In genomic region chr16:57156351-57156703, GRCh38 we compare ENCODE assay signal across 15 cellular contexts. TPM values are rescaled to one million over a fixed set of nuclear protein-coding genes. Genes with fewer than 3 reads are reported as not detected.
DNase-seq lines count a peak whose midpoint lies in the region; ATAC-seq, FAIRE-seq and TF ChIP-seq lines count a peak whose summit lies in the region.
"Had no signal": no experiment of that assay in that cellular context is flagged by ENCODE, and none has a peak within 500 bp of the region (broad histone marks: within the 10 kb centered on the region; RNA-seq: fewer than 3 reads in every experiment).

No MANE protein-coding gene starts in this region.

- peaks cover 7 to 22% (median 18%) of the 10 kb centered on the region in 4 donors for H3K4me1 Mint-ChIP-seq in CD4-positive, CD25-positive, alpha-beta regulatory T cell

- in situ Hi-C loops in HepG2 (cut with HindIII; ENCODE audit: extremely low pct_ligation_motif_present, low pct_unique_long_range_greater_than_20kb), result no loop called here

- H3K4me2 ChIP-seq in HepG2 (ENCODE audit: low read depth, low read length), result peak overlapping the region; percentile 13; the same call in 1 of the 2 replicates
- H3K4me2 ChIP-seq: KMS-11 had no signal

- TF ChIP-seq CTCF in VCaP (conservative IDR thresholded peaks at IDR 0.05), result no peak
- no peak for TF ChIP-seq CTCF in HepG2 (CRISPR knock-in tag; IDR thresholded peaks at IDR 0.05)

- H4K20me1 ChIP-seq in HepG2 (ENCODE audit: insufficient read depth, low read length), result no peaks in the 10 kb centered on the region

- no peak for TF ChIP-seq POLR2A in HepG2 (IDR thresholded peaks at IDR 0.05; ENCODE audit: insufficient read depth in 1 of 2, low read depth in 2 of 2, low read length in 2 of 2)

- H3K9me3 ChIP-seq in CD4-positive, CD25-positive, alpha-beta regulatory T cell (ENCODE audit: control insufficient read depth in 2 of 2, low read length in 2 of 2), result no peaks in the 10 kb centered on the region
- H3K9me3 ChIP-seq in HepG2 (ENCODE audit: low read length), result no peaks in the 10 kb centered on the region
- H3K9me3 ChIP-seq: Caco-2 had no signal

- no peak overlapping the region for H3K27ac ChIP-seq in CD4-positive, CD25-positive, alpha-beta regulatory T cell (ENCODE audit: insufficient read depth, low read length, poor library complexity, severe bottlenecking)
- H3K27ac ChIP-seq in VCaP (peak overlapping the region; percentile 54), HepG2 (ENCODE audit: extremely low read length, insufficient read depth, low read length) (peak overlapping the region; percentile 4), substantia nigra (ENCODE audit: low read depth, low read length, poor library complexity, severe bottlenecking) (no peak overlapping the region)
- H3K27ac ChIP-seq: C4-2B, KMS-11 had no signal

- 3% methylated on average over 4 of the region's 4 CpGs for WGBS in HepG2 (ENCODE audit: low lambda C conversion rate)

- H3K4me3 ChIP-seq in CD4-positive, CD25-positive, alpha-beta regulatory T cell (ENCODE audit: low read depth, low read length), result no peak overlapping the region
- no peak overlapping the region for H3K4me3 ChIP-seq in HepG2 (replicated peaks in 1 of 3; ENCODE audit: insufficient read depth in 1 of 3, low read depth in 2 of 3, low read length in 3 of 3)

- BruUV-seq in HepG2 (replicated peaks; lab: Mats Ljungman, UMichigan), result no TSS peak

- H3K4me3 Mint-ChIP-seq in CD4-positive, CD25-positive, alpha-beta regulatory T cell, result no peak overlapping the region

- TF ChIP-seq EP300 in HepG2 (IDR thresholded peaks at IDR 0.05; ENCODE audit: low read depth in 2 of 2, low read length in 2 of 2) (peak in 1 of 2 experiments; percentile 87; a peak in 2 of 4 replicates), HepG2 (CRISPR knock-in tag; IDR thresholded peaks at IDR 0.05; ENCODE audit: borderline replicate concordance) (peak; percentile 62; the same call in 1 of the 2 replicates)

- no peaks in the 10 kb centered on the region for H3K79me2 ChIP-seq in HepG2 (ENCODE audit: insufficient read depth, low read length)

- H3K27me3 ChIP-seq in CD4-positive, CD25-positive, alpha-beta regulatory T cell (ENCODE audit: control insufficient read depth, insufficient read depth, low read length), result no peaks in the 10 kb centered on the region
- no peaks in the 10 kb centered on the region for H3K27me3 ChIP-seq in HepG2 (ENCODE audit: control insufficient read depth in 1 of 2, insufficient read depth in 2 of 2, low read length in 2 of 2)

- peak overlapping the region; percentile 4 to 64 (median 34) for H3K27ac Mint-ChIP-seq in CD4-positive, CD25-positive, alpha-beta regulatory T cell

- H3K27me3 Mint-ChIP-seq in CD4-positive, CD25-positive, alpha-beta regulatory T cell, result no peaks in the 10 kb centered on the region

- H3K9me3 Mint-ChIP-seq in CD4-positive, CD25-positive, alpha-beta regulatory T cell, result no peaks in the 10 kb centered on the region

- H3K4me1 ChIP-seq in CD4-positive, CD25-positive, alpha-beta regulatory T cell (ENCODE audit: control insufficient read depth, insufficient read depth, low read length, poor library complexity, severe bottlenecking), result no peaks in the 10 kb centered on the region
- peaks cover 27% of the 10 kb centered on the region for H3K4me1 ChIP-seq in HepG2 (ENCODE audit: insufficient read depth, low read length)
- H3K4me1 ChIP-seq: Caco-2 had no signal

- peaks cover 74% of the 10 kb centered on the region for H3K36me3 ChIP-seq in CD4-positive, CD25-positive, alpha-beta regulatory T cell (ENCODE audit: control insufficient read depth, insufficient read depth, low read length)
- H3K36me3 ChIP-seq in HepG2 (replicated peaks in 1 of 2; ENCODE audit: control insufficient read depth in 1 of 2, insufficient read depth in 2 of 2, low read length in 2 of 2), result peaks cover 10 to 62% of the 10 kb centered on the region in 2 experiments

- no peak for ATAC-seq in CD4-positive, CD25-positive, alpha-beta regulatory T cell (ENCODE audit: low read depth in 2 of 2)
- no peak for ATAC-seq in HepG2

- FAIRE-seq in HepG2 (lab: Jason Lieb, UNC), result peak; percentile 83

- CTCF ChIA-PET in HepG2 (lab: Yijun Ruan, JAX; ENCODE audit: low intra/inter-chr PET ratio, low total read pairs), result no interaction called here

- H3K36me3 Mint-ChIP-seq in CD4-positive, CD25-positive, alpha-beta regulatory T cell, result peaks cover 64% of the 10 kb centered on the region

- intact Hi-C loops in HepG2 (cut with micrococcal nuclease; ENCODE audit: unreplicated experiment), result no loop called here

- DNase-seq in CD4-positive, CD25-positive, alpha-beta regulatory T cell, result no peak
- DNase-seq in GF-D8 (lab: John Stamatoyannopoulos, UW) (peak; percentile 51), HepG2 (ENCODE audit: low spot score) (peak; percentile 57), substantia nigra (lab: John Stamatoyannopoulos, UW) (no peak), SIG-M5 treated with dmso at 0.1 percent for 504 hours (lab: John Stamatoyannopoulos, UW; ENCODE audit: unreplicated experiment) (no peak), hippocampal formation (lab: John Stamatoyannopoulos, UW) (no peak)
- DNase-seq: Caco-2, DMS153, NCI-H1048, NCI-H1436 treated with DMSO at 0.1 percent for 48 hours, NCI-H2081, NCI-H510A treated with DMSO at 0.1 percent for 48 hours had no signal

- H3K9ac ChIP-seq in HepG2 (ENCODE audit: insufficient read depth, low read depth, low read length), result no peak overlapping the region
- H3K9ac ChIP-seq: KMS-11 had no signal

- no peak for TF ChIP-seq RAD21 in HepG2 (CRISPR knock-in tag; IDR thresholded peaks at IDR 0.05)

- H2AFZ ChIP-seq in HepG2 (ENCODE audit: low read length), result no peak overlapping the region

- POLR2A ChIA-PET in HepG2 (lab: Yijun Ruan, JAX), result interaction anchor here (0.6 to 1.3 kb wide), 2 partner anchors 30 to 38 kb away, joined by 3 to 4 read pairs; partner anchors contain the start of genes PSME3IP1 and RSPRY1

TF ChIP-seq in HepG2, 621 proteins besides CTCF, POLR2A, EP300 and RAD21 (continues in another document):
- no peak for TF ChIP-seq FOXC1 (CRISPR knock-in tag; IDR thresholded peaks at IDR 0.05; ENCODE audit: borderline replicate concordance)

RNA-seq across cellular contexts. Expression of gene PSME3IP1, which starts 29.5 kb away (rescaled TPM):
- 140 TPM for total RNA-seq in CD4-positive, CD25-positive, alpha-beta regulatory T cell
- 10 to 100 TPM; 68.1 to 81.5 (median 71.8) TPM for polyA plus RNA-seq in CD4-positive, CD25-positive, alpha-beta regulatory T cell
- 99.8 and 104 TPM in 2 replicates for total RNA-seq in HepG2 (2016; rRNA removed; fragmentation: Illumina TruSeq; extraction: Trizol)
- total RNA-seq in HepG2 (2016; cell fraction: cytosol; rRNA removed; fragmentation: Illumina TruSeq; extraction: Trizol; ENCODE audit: low read depth), result 81.0 and 93.2 TPM in 2 replicates
- 98.8 and 104 TPM in 2 replicates for total RNA-seq in HepG2 (2016; cell fraction: insoluble cytoplasmic fraction; rRNA removed; fragmentation: Illumina TruSeq; extraction: Trizol)
- total RNA-seq in HepG2 (2016; cell fraction: membrane; rRNA removed; fragmentation: Illumina TruSeq; extraction: Trizol), result 49.2 and 54.2 TPM in 2 replicates
- total RNA-seq in HepG2 (2016; cell fraction: nucleus; rRNA removed; fragmentation: Illumina TruSeq; extraction: Trizol), result 61.4 and 77.1 TPM in 2 replicates
- 90.8 and 99.8 TPM in 2 replicates for polyA plus RNA-seq in HepG2 (2011; rRNA removed)
- polyA plus RNA-seq in HepG2 (2011; cell fraction: cytosol; rRNA removed), result 45.8 and 51.2 TPM in 2 replicates
- polyA plus RNA-seq in HepG2 (2011; cell fraction: nucleus; rRNA removed), result 207 and 252 TPM in 2 replicates
- 46.9 and 63.7 TPM in 2 replicates for polyA plus RNA-seq in HepG2 (2012)
- 14.9 and 16.8 TPM in 2 replicates for polyA plus RNA-seq in HepG2 (2016; cell fraction: cytosol; fragmentation: Illumina TruSeq; extraction: Trizol; ENCODE audit: low read depth)
- polyA plus RNA-seq in HepG2 (2016; cell fraction: insoluble cytoplasmic fraction; fragmentation: Illumina TruSeq; extraction: Trizol; ENCODE audit: low read depth), result 128 and 134 TPM in 2 replicates
- 28.8 and 29.0 TPM in 2 replicates for polyA plus RNA-seq in HepG2 (2016; cell fraction: membrane; fragmentation: Illumina TruSeq; extraction: Trizol; ENCODE audit: low read depth)
- 203 and 213 TPM in 2 replicates for polyA plus RNA-seq in HepG2 (2016; cell fraction: nucleus; fragmentation: Illumina TruSeq; extraction: Trizol; ENCODE audit: insufficient read depth, low read depth)
- polyA minus RNA-seq in HepG2 (2011; rRNA and poly(A)+ RNA removed; ENCODE audit: low replicate concordance), result 61.9 and 154 TPM in 2 replicates
- 17.3 and 23.9 TPM in 2 replicates for polyA minus RNA-seq in HepG2 (2011; cell fraction: cytosol; rRNA and poly(A)+ RNA removed)
- polyA minus RNA-seq in HepG2 (2011; cell fraction: nucleus; rRNA and poly(A)+ RNA removed), result 71.4 and 71.5 TPM in 2 replicates

RNA-seq across cellular contexts. Expression of gene RSPRY1, which starts 29.8 kb away (rescaled TPM):
- 25.7 TPM for total RNA-seq in CD4-positive, CD25-positive, alpha-beta regulatory T cell
- polyA plus RNA-seq in CD4-positive, CD25-positive, alpha-beta regulatory T cell, result 10 to 100 TPM; 26.7 to 46.4 (median 36.1) TPM
- total RNA-seq in HepG2 (2016; rRNA removed; fragmentation: Illumina TruSeq; extraction: Trizol), result 51.7 and 53.4 TPM in 2 replicates
- total RNA-seq in HepG2 (2016; cell fraction: cytosol; rRNA removed; fragmentation: Illumina TruSeq; extraction: Trizol; ENCODE audit: low read depth), result 19.0 and 20.1 TPM in 2 replicates
- total RNA-seq in HepG2 (2016; cell fraction: insoluble cytoplasmic fraction; rRNA removed; fragmentation: Illumina TruSeq; extraction: Trizol), result 53.8 and 54.3 TPM in 2 replicates
- total RNA-seq in HepG2 (2016; cell fraction: membrane; rRNA removed; fragmentation: Illumina TruSeq; extraction: Trizol), result 36.2 and 36.7 TPM in 2 replicates
- total RNA-seq in HepG2 (2016; cell fraction: nucleus; rRNA removed; fragmentation: Illumina TruSeq; extraction: Trizol), result 57.5 and 60.4 TPM in 2 replicates
- polyA plus RNA-seq in HepG2 (2011; rRNA removed), result 47.9 and 61.0 TPM in 2 replicates
- polyA plus RNA-seq in HepG2 (2011; cell fraction: cytosol; rRNA removed), result 26.9 and 41.0 TPM in 2 replicates
- 39.4 and 42.0 TPM in 2 replicates for polyA plus RNA-seq in HepG2 (2011; cell fraction: nucleus; rRNA removed)
- polyA plus RNA-seq in HepG2 (2012), result 27.1 and 34.3 TPM in 2 replicates
- 3.4 and 3.7 TPM in 2 replicates for polyA plus RNA-seq in HepG2 (2016; cell fraction: cytosol; fragmentation: Illumina TruSeq; extraction: Trizol; ENCODE audit: low read depth)
- polyA plus RNA-seq in HepG2 (2016; cell fraction: insoluble cytoplasmic fraction; fragmentation: Illumina TruSeq; extraction: Trizol; ENCODE audit: low read depth), result 43.2 and 52.1 TPM in 2 replicates
- polyA plus RNA-seq in HepG2 (2016; cell fraction: membrane; fragmentation: Illumina TruSeq; extraction: Trizol; ENCODE audit: low read depth), result 13.3 and 17.1 TPM in 2 replicates
- 51.5 and 57.9 TPM in 2 replicates for polyA plus RNA-seq in HepG2 (2016; cell fraction: nucleus; fragmentation: Illumina TruSeq; extraction: Trizol; ENCODE audit: insufficient read depth, low read depth)
- 45.2 and 96.4 TPM in 2 replicates for polyA minus RNA-seq in HepG2 (2011; rRNA and poly(A)+ RNA removed; ENCODE audit: low replicate concordance)
- 68.9 and 72.7 TPM in 2 replicates for polyA minus RNA-seq in HepG2 (2011; cell fraction: cytosol; rRNA and poly(A)+ RNA removed)
- 128 and 149 TPM in 2 replicates for polyA minus RNA-seq in HepG2 (2011; cell fraction: nucleus; rRNA and poly(A)+ RNA removed)

Comparison
In these comparisons a context has a peak if more than half of its experiments do, and no peak if none do; other contexts are left out.
1. DNase-seq: peak in GF-D8 (single experiment) and HepG2 (single experiment); none in CD4-positive, CD25-positive, alpha-beta regulatory T cell (0 of 3), substantia nigra (0 of 49), SIG-M5 treated with dmso at 0.1 percent for 504 hours (single experiment) and hippocampal formation (0 of 2).
2. H3K27ac ChIP-seq: peak in VCaP (single experiment) and HepG2 (single experiment); none in CD4-positive, CD25-positive, alpha-beta regulatory T cell (single experiment) and substantia nigra (single experiment).